1 cellular context compared by ENCODE assay signal in genomic region chr2:101387151-101387807, GRCh38.
TF ChIP-seq lines count a peak whose summit lies in the region.

Gene CREG2 (minus strand): TSS chr2:101387503. CDS start chr2:101387457, 46 bp downstream.

TF ChIP-seq in HEK293, 187 proteins besides CTCF, POLR2A, EP300 and RAD21 (continued from another document and continues in another):
- TF ChIP-seq ZBTB49 (tag by site-specific recombination; IDR thresholded peaks at IDR 0.05; ENCODE audit: low read depth) (no peak), ZNF292 (tag by site-specific recombination; IDR thresholded peaks at IDR 0.05; ENCODE audit: borderline replicate concordance, low read depth) (no peak), ZSCAN30 (tag by site-specific recombination; IDR thresholded peaks at IDR 0.05) (no peak), EGR2 (tag by site-specific recombination; IDR thresholded peaks at IDR 0.05; ENCODE audit: low read depth) (0 out of 2 replicates have a peak, but pooled peaks have one; percentile 26), ZNF555 (tag by site-specific recombination; conservative IDR thresholded peaks at IDR 0.05) (no peak), SP7 (tag by site-specific recombination; IDR thresholded peaks at IDR 0.05) (no peak), ZNF544 (tag by site-specific recombination; IDR thresholded peaks at IDR 0.05) (no peak), ZNF670 (tag by site-specific recombination; IDR thresholded peaks at IDR 0.05; ENCODE audit: low read depth) (no peak), ZBTB7A (tag by site-specific recombination; IDR thresholded peaks at IDR 0.05; ENCODE audit: low read depth) (no peak), ZBTB1 (tag by site-specific recombination; IDR thresholded peaks at IDR 0.05) (no peak), ZNF350 (tag by site-specific recombination; IDR thresholded peaks at IDR 0.05) (no peak), ZNF843 (tag by site-specific recombination; IDR thresholded peaks at IDR 0.05) (no peak), ZNF791 (tag by site-specific recombination; IDR thresholded peaks at IDR 0.05) (no peak), KLF9 (tag by site-specific recombination; IDR thresholded peaks at IDR 0.05; ENCODE audit: low read depth) (no peak), HOXD13 (CRISPR knock-in tag; IDR thresholded peaks at IDR 0.05; ENCODE audit: borderline replicate concordance) (no peak), IKZF3 (tag by site-specific recombination; IDR thresholded peaks at IDR 0.05) (peak; percentile 26; the same call in 1 of the 2 replicates), AEBP2 (tag by site-specific recombination; IDR thresholded peaks at IDR 0.05; ENCODE audit: borderline replicate concordance) (no peak), ZNF121 (tag by site-specific recombination; IDR thresholded peaks at IDR 0.05) (no peak), PRDM1 (tag by site-specific recombination; IDR thresholded peaks at IDR 0.05) (no peak), ZFHX2 (tag by site-specific recombination; conservative IDR thresholded peaks at IDR 0.05) (peak; percentile 43; the same call in 1 of the 2 replicates), ZNF600 (tag by site-specific recombination; IDR thresholded peaks at IDR 0.05) (0 out of 2 replicates have a peak, but pooled peaks have one; percentile 46), ZNF2 (tag by site-specific recombination; IDR thresholded peaks at IDR 0.05) (no peak), MYNN (tag by site-specific recombination; IDR thresholded peaks at IDR 0.05; ENCODE audit: borderline replicate concordance) (no peak), ZNF549 (tag by site-specific recombination; IDR thresholded peaks at IDR 0.05) (no peak), YY2 (tag by site-specific recombination; IDR thresholded peaks at IDR 0.05) (no peak), SP3 (tag by site-specific recombination; IDR thresholded peaks at IDR 0.05) (no peak), KLF8 (tag by site-specific recombination; IDR thresholded peaks at IDR 0.05) (no peak), WT1 (tag by site-specific recombination; IDR thresholded peaks at IDR 0.05) (no peak), GLIS1 (tag by site-specific recombination; IDR thresholded peaks at IDR 0.05) (0 out of 2 replicates have a peak, but pooled peaks have one; percentile 20), GLIS2 (tag by site-specific recombination; IDR thresholded peaks at IDR 0.05) (peak; percentile 77), ZNF621 (tag by site-specific recombination; IDR thresholded peaks at IDR 0.05) (no peak), ZNF155 (tag by site-specific recombination; IDR thresholded peaks at IDR 0.05) (no peak), ZBTB10 (tag by site-specific recombination; IDR thresholded peaks at IDR 0.05) (no peak), ZNF266 (tag by site-specific recombination; IDR thresholded peaks at IDR 0.05; ENCODE audit: low read depth) (no peak), PRDM2 (tag by site-specific recombination; IDR thresholded peaks at IDR 0.05; ENCODE audit: borderline replicate concordance) (no peak), ZFP37 (tag by site-specific recombination; IDR thresholded peaks at IDR 0.05) (no peak), MZF1 (tag by site-specific recombination; IDR thresholded peaks at IDR 0.05; ENCODE audit: borderline replicate concordance) (0 out of 2 replicates have a peak, but pooled peaks have one; percentile 17), ZBTB11 (tag by site-specific recombination; conservative IDR thresholded peaks at IDR 0.05; ENCODE audit: low read depth) (no peak), ZNF362 (tag by site-specific recombination; IDR thresholded peaks at IDR 0.05) (no peak), ZBTB8A (tag by site-specific recombination; IDR thresholded peaks at IDR 0.05) (no peak), ZNF664 (tag by site-specific recombination; IDR thresholded peaks at IDR 0.05) (no peak), SETDB1 (IDR thresholded peaks at IDR 0.05; ENCODE audit: insufficient read length, low read length) (no peak), ZNF248 (tag by site-specific recombination; IDR thresholded peaks at IDR 0.05) (no peak), ZXDB (tag by site-specific recombination; IDR thresholded peaks at IDR 0.05) (peak; percentile 82), ZBTB26 (tag by site-specific recombination; optimal IDR thresholded peaks at IDR 0.05) (peak; percentile 57), ZNF785 (tag by site-specific recombination; IDR thresholded peaks at IDR 0.05) (no peak), ZNF302 (tag by site-specific recombination; IDR thresholded peaks at IDR 0.05; ENCODE audit: low read depth) (no peak), ZNF48 (tag by site-specific recombination; IDR thresholded peaks at IDR 0.05) (no peak), ZNF660 (tag by site-specific recombination; IDR thresholded peaks at IDR 0.05) (no peak)
